26 cellular contexts compared by ENCODE assay signal in the genomic region with DNA sequence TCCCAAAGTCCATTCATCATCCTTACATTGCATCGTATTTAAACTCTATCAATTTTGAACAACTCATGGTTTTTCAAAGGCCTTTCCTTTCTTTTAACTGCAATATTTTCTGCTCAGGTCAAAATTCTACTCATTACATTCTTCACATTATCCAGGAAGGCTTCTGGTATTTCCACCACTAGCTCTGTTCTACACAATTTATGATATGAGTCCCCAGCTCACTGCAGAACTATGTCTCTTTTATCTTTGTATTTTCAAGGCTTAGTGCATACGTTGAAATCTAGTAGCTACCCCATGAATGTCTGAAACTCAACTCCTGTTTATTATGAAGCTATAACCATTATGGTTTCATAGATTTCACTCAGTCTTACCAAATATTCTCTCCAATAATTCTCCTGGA.
A peak's percentile ranks its signal among the peaks of the same experiment; 100 is the strongest.
DNase-seq lines count a peak whose midpoint lies in the region; ATAC-seq and TF ChIP-seq lines count a peak whose summit lies in the region.
"Had no signal": no experiment of that assay in that cellular context is flagged by ENCODE, and none has a peak within 500 bp of the region (broad histone marks: within the 10 kb centered on the region; RNA-seq: fewer than 3 reads in every experiment).

No MANE protein-coding gene starts in this region.

- ATAC-seq in activated CD4-positive, alpha-beta T cell treated with anti-CD3 and anti-CD28 coated beads for 36 hours = no peak
- ATAC-seq in GM18505 (IDR thresholded peaks at IDR 0.05; ENCODE audit: unreplicated experiment) (no peak), HG02571 (IDR thresholded peaks at IDR 0.05; ENCODE audit: unreplicated experiment) (no peak)
- no peak for ATAC-seq in stimulated activated memory B cell treated with anti-CD40 and anti-IgM and Interleukin-4, amounts not matched to agents 10 μg/mL and 1 μg/mL and 100 μg/mL, for 72 hours
- ATAC-seq: GM23338, HCT116 had no signal

- peaks cover 67% of the 10 kb centered on the region for H3K4me1 Mint-ChIP-seq in activated CD4-positive, alpha-beta T cell treated with anti-CD3 and anti-CD28 coated beads for 36 hours
- H3K4me1 Mint-ChIP-seq in stimulated activated memory B cell treated with anti-CD40 and anti-IgM and Interleukin-4, amounts not matched to agents 10 μg/mL and 1 μg/mL and 100 μg/mL, for 72 hours = no peaks in the 10 kb centered on the region
- H3K4me1 Mint-ChIP-seq: IgD-negative memory B cell had no signal

- H3K36me3 Mint-ChIP-seq in activated CD4-positive, alpha-beta T cell treated with anti-CD3 and anti-CD28 coated beads for 36 hours (ENCODE audit: low read depth) = no peaks in the 10 kb centered on the region
- H3K36me3 Mint-ChIP-seq in stimulated activated memory B cell treated with anti-CD40 and anti-IgM and Interleukin-4, amounts not matched to agents 10 μg/mL and 1 μg/mL and 100 μg/mL, for 72 hours = no peaks in the 10 kb centered on the region
- H3K36me3 Mint-ChIP-seq: IgD-negative memory B cell had no signal

- CTCF ChIA-PET in activated CD4-positive, alpha-beta T cell treated with anti-CD3 and anti-CD28 coated beads for 36 hours (lab: Charles Lee) = no interaction called here

- H3K27me3 ChIP-seq in adipocyte (replicated peaks; ENCODE audit: control insufficient read depth, insufficient read depth, low read length) = no peaks in the 10 kb centered on the region
- H3K27me3 ChIP-seq: BLaER1 had no signal

- intact Hi-C loops in activated CD4-positive, alpha-beta T cell treated with anti-CD3 and anti-CD28 coated beads for 36 hours (cut with DNase I, micrococcal nuclease) = no loop called here

- no peak overlapping the region for H3K4me3 Mint-ChIP-seq in activated CD4-positive, alpha-beta T cell treated with anti-CD3 and anti-CD28 coated beads for 36 hours
- H3K4me3 Mint-ChIP-seq in stimulated activated memory B cell treated with anti-CD40 and anti-IgM and Interleukin-4, amounts not matched to agents 10 μg/mL and 1 μg/mL and 100 μg/mL, for 72 hours = no peak overlapping the region
- H3K4me3 Mint-ChIP-seq: CD4-positive, alpha-beta T cell; GM23338; IgD-negative memory B cell had no signal

- no peak for DNase-seq in activated CD4-positive, alpha-beta T cell treated with anti-CD3 and anti-CD28 coated beads for 36 hours
- no peak for DNase-seq in activated CD4-positive, alpha-beta T cell treated with anti-CD3 and anti-CD28 coated beads, Interleukin-2, amount 50 U/mL, for 1 hour
- DNase-seq in adipocyte (ENCODE audit: low read depth) (peak; percentile 38), fibroblast of the aortic adventitia (ENCODE audit: low read depth) (peak; percentile 41), inferior parietal cortex (ENCODE audit: extremely low spot score) (no peak)
- DNase-seq: ACHN; Caco-2; CD4-positive, alpha-beta T cell; DMS 273 treated with DMSO at 0.1 percent for 48 hours; DMS79 treated with DMSO at 0.1 percent for 48 hours; NCI-H1105; NCI-H146; NCI-H2029; NCI-H2227 treated with DMSO at 0.1 percent for 48 hours; NCI-H510A treated with DMSO at 0.1 percent for 48 hours; NCI-H748 treated with DMSO at 0.1 percent for 48 hours; PC-9; RPMI8226; SHP77 had no signal

- H3K9ac ChIP-seq in adipocyte (ENCODE audit: low read length) = no peak overlapping the region
- H3K9ac ChIP-seq: BLaER1 had no signal

- no peaks in the 10 kb centered on the region for H3K27me3 Mint-ChIP-seq in activated CD4-positive, alpha-beta T cell treated with anti-CD3 and anti-CD28 coated beads for 36 hours
- H3K27me3 Mint-ChIP-seq in stimulated activated memory B cell treated with anti-CD40 and anti-IgM and Interleukin-4, amounts not matched to agents 10 μg/mL and 1 μg/mL and 100 μg/mL, for 72 hours = no peaks in the 10 kb centered on the region
- H3K27me3 Mint-ChIP-seq: CD4-positive, alpha-beta T cell had no signal

- TF ChIP-seq CTCF in fibroblast of the aortic adventitia (IDR thresholded peaks at IDR 0.05; ENCODE audit: insufficient read depth, low read length) = no peak

- H3K9me3 ChIP-seq in adipocyte (ENCODE audit: control insufficient read depth, low read length) = no peaks in the 10 kb centered on the region
- H3K9me3 ChIP-seq: BLaER1, Caco-2 had no signal

- H3K27ac Mint-ChIP-seq in activated CD4-positive, alpha-beta T cell treated with anti-CD3 and anti-CD28 coated beads for 36 hours = peak overlapping the region; percentile 5
- no peak overlapping the region for H3K27ac Mint-ChIP-seq in stimulated activated memory B cell treated with anti-CD40 and anti-IgM and Interleukin-4, amounts not matched to agents 10 μg/mL and 1 μg/mL and 100 μg/mL, for 72 hours
- H3K27ac Mint-ChIP-seq: CD4-positive, alpha-beta T cell; GM23338; IgD-negative memory B cell had no signal

- H3K9me3 Mint-ChIP-seq in activated CD4-positive, alpha-beta T cell treated with anti-CD3 and anti-CD28 coated beads for 36 hours (ENCODE audit: low read depth) = no peaks in the 10 kb centered on the region
- no peaks in the 10 kb centered on the region for H3K9me3 Mint-ChIP-seq in stimulated activated memory B cell treated with anti-CD40 and anti-IgM and Interleukin-4, amounts not matched to agents 10 μg/mL and 1 μg/mL and 100 μg/mL, for 72 hours
- H3K9me3 Mint-ChIP-seq: CD4-positive, alpha-beta T cell; GM23338; IgD-negative memory B cell had no signal

- TF ChIP-seq POLR2A in GM18505 (IDR thresholded peaks at IDR 0.05; ENCODE audit: borderline replicate concordance, extremely low read depth, insufficient read depth, insufficient read length) = no peak

- peaks cover 23% of the 10 kb centered on the region for H3K4me1 ChIP-seq in adipocyte (ENCODE audit: control insufficient read depth, insufficient read depth, low read length)
- H3K4me1 ChIP-seq: BLaER1, Caco-2 had no signal

- H3K36me3 ChIP-seq in adipocyte (ENCODE audit: control insufficient read depth, insufficient read depth, low read length, severe bottlenecking) = no peaks in the 10 kb centered on the region
- H3K36me3 ChIP-seq: BLaER1 had no signal

- POLR2A ChIA-PET in activated CD4-positive, alpha-beta T cell treated with anti-CD3 and anti-CD28 coated beads for 36 hours (lab: Charles Lee) = no interaction called here

- no peak overlapping the region for H3K4me3 ChIP-seq in adipocyte (ENCODE audit: low read length)
- no peak overlapping the region for H3K4me3 ChIP-seq in fibroblast of the aortic adventitia (ENCODE audit: low read depth, low read length)
- H3K4me3 ChIP-seq: BLaER1, GM23338, PC-9 had no signal

Comparison
In these comparisons a context has a peak if more than half of its experiments do, and no peak if none do; other contexts are left out.
1. DNase-seq: peak in adipocyte (single experiment) and fibroblast of the aortic adventitia (single experiment); none in activated CD4-positive, alpha-beta T cell treated with anti-CD3 and anti-CD28 coated beads for 36 hours (single experiment), activated CD4-positive, alpha-beta T cell treated with anti-CD3 and anti-CD28 coated beads, Interleukin-2, amount 50 U/mL, for 1 hour (single experiment) and inferior parietal cortex (single experiment).